Comparison of ENCODE assay signal across 9 cellular contexts in the genomic region with DNA sequence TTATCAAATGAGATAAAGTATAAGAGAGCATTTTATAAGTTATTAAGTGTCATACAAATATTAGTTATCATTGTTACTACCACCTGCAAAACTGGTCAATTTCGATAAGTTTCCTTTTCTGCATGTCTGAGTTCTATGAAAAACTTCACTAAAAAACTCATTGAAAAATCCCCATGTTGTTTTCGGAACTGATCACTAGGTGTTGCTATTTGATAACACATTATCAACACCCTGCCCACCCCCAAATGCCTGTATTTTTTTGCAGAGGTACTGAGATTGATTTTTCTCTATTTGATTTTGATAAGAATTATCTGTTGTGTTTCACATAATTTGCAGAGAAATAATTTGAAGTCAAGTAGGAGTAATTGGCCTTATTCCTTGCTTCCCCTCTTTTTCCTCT. TPM values are rescaled to one million over a fixed set of nuclear protein-coding genes. Genes with fewer than 3 reads are reported as not detected.
DNase-seq lines count a peak whose midpoint lies in the region; ATAC-seq, FAIRE-seq and TF ChIP-seq lines count a peak whose summit lies in the region.
"Had no signal": no experiment of that assay in that cellular context is flagged by ENCODE, and none has a peak within 500 bp of the region (broad histone marks: within the 10 kb centered on the region; RNA-seq: fewer than 3 reads in every experiment).

No MANE protein-coding gene starts in this region.

- ATAC-seq in GM18498 (IDR thresholded peaks at IDR 0.05; ENCODE audit: unreplicated experiment), result no peak
- ATAC-seq in GM21717 (IDR thresholded peaks at IDR 0.05; ENCODE audit: unreplicated experiment), result no peak

- H3K36me3 ChIP-seq in tibial nerve, result no peaks in the 10 kb centered on the region

- TF ChIP-seq POLR2A in tibial nerve (IDR thresholded peaks at IDR 0.05), result no peak

- peak; percentile 72 for FAIRE-seq in RCC 7860 (lab: Jason Lieb, UNC)
- FAIRE-seq in frontal cortex (lab: Jason Lieb, UNC), result peak; percentile 55

- H3K27me3 ChIP-seq in tibial nerve, result no peaks in the 10 kb centered on the region

- DNase-seq in NCI-H345 (lab: John Stamatoyannopoulos, UW) (peak; percentile 18), NCI-H345 treated with DMSO at 0.1 percent for 48 hours (lab: John Stamatoyannopoulos, UW; ENCODE audit: unreplicated experiment) (no peak), RCC 7860 (ENCODE audit: low spot score) (peak; percentile 21), frontal cortex (ENCODE audit: low spot score in 2 of 2) (peak in 1 of 2 donors; percentile 57), tibial nerve (ENCODE audit: low spot score in 2 of 2) (no peak)
- no peak for DNase-seq in activated T-cell treated with anti-CD3 and anti-CD28 coated beads, Interleukin-2, amount 50 U/mL, for 48 hours

- no peaks in the 10 kb centered on the region for H3K9me3 ChIP-seq in tibial nerve

- H3K27ac ChIP-seq in tibial nerve, result no peak overlapping the region

- peaks cover 0 to 13% (median 0%) of the 10 kb centered on the region in 4 donors for H3K4me1 ChIP-seq in tibial nerve

- 8 to 11% methylated on average over 2 of the region's 2 CpGs for WGBS in tibial nerve, 2 donors

- TF ChIP-seq CTCF in tibial nerve (IDR thresholded peaks at IDR 0.05), result peak; percentile 38 to 85 (median 53)

- TF ChIP-seq EP300 in tibial nerve (IDR thresholded peaks at IDR 0.05), result no peak

- no peak overlapping the region for H3K4me3 ChIP-seq in tibial nerve

RNA-seq across cellular contexts. Expression of a gene that starts 22.1 kb away (rescaled TPM):
- total RNA-seq in frontal cortex (9.0 TPM), tibial nerve (10 to 100 TPM; 10.5 to 16.4 (median 15.7) TPM)

RNA-seq across cellular contexts. Expression of a gene that starts 55.7 kb away (rescaled TPM):
- total RNA-seq in frontal cortex, result not detected
- total RNA-seq in tibial nerve, result 10 to 100 TPM in 1 of 4 donors, 1 to 10 TPM in 1, not detected in 2; 1.0 to 22.7 TPM
- total RNA-seq: T-helper 2 cell treated with Interferon-gamma antibody and Interleukin-4, amounts not matched to agents 100 ng/mL and 5 ng/mL, for 36 hours had no signal

Comparison
In these comparisons a context has a peak if more than half of its experiments do, and no peak if none do; other contexts are left out.
1. DNase-seq: peak in NCI-H345 (single experiment) and RCC 7860 (single experiment); none in NCI-H345 treated with DMSO at 0.1 percent for 48 hours (single experiment), tibial nerve (0 of 2) and activated T-cell treated with anti-CD3 and anti-CD28 coated beads, Interleukin-2, amount 50 U/mL, for 48 hours (0 of 2).